In genomic region chr6:107115695-107116327, GRCh38 we compare ENCODE assay signal across 8 cellular contexts. TPM values are rescaled to one million over a fixed set of nuclear protein-coding genes. Genes with fewer than 3 reads are reported as not detected.
DNase-seq lines count a peak whose midpoint lies in the region; ATAC-seq lines count a peak whose summit lies in the region.

No MANE protein-coding gene starts in this region.

- no peaks in the 10 kb centered on the region for H3K36me3 ChIP-seq in ES-I3 (ENCODE audit: insufficient read depth, low read length)
- H3K36me3 ChIP-seq in neuronal stem cell (replicated peaks in 1 of 2; ENCODE audit: control insufficient read depth in 2 of 2, insufficient read depth in 2 of 2, low read length in 2 of 2), result peaks cover 0 to 12% of the 10 kb centered on the region in 2 donors
- H3K36me3 ChIP-seq in aorta (ENCODE audit: control insufficient read depth in 1 of 2, insufficient read depth in 2 of 2, low read length in 1 of 2), result no peaks in the 10 kb centered on the region

- no CpG with 5 or more reads among the region's 45 CpGs for WGBS in neuronal stem cell (ENCODE audit: extremely low coverage in 2 of 2, insufficient read length in 2 of 2, insufficient replicate concordance in 1 of 2), 2 donors
- WGBS in aorta, 2 donors, result 0 to 1% methylated on average over 45 of the region's 45 CpGs

- H3K4ac ChIP-seq in neuronal stem cell (ENCODE audit: low read length), result no peak overlapping the region

- H3K79me1 ChIP-seq in neuronal stem cell (ENCODE audit: low read depth, low read length), result no peaks in the 10 kb centered on the region

- DNase-seq in NCI-H526 (lab: John Stamatoyannopoulos, UW) (peak; percentile 79 to 87), foreskin melanocyte (peak; percentile 49), neuronal stem cell (ENCODE audit: low spot score) (peak; percentile 67), aorta (peak in 1 of 2 donors; percentile 80), ureter (ENCODE audit: low spot score) (no peak)
- peak; percentile 57 to 61 for DNase-seq in activated T-cell treated with anti-CD3 and anti-CD28 coated beads, Interleukin-2, amount 50 U/mL, for 48 hours

- peaks cover 19% of the 10 kb centered on the region for H3K4me1 ChIP-seq in ES-I3 (ENCODE audit: insufficient read depth, low read length)
- H3K4me1 ChIP-seq in neuronal stem cell (ENCODE audit: control insufficient read depth in 2 of 2, insufficient read depth in 1 of 2, low read depth in 1 of 2, low read length in 2 of 2), result peaks cover 4 to 13% of the 10 kb centered on the region in 2 donors
- peaks cover 0 to 5% of the 10 kb centered on the region in 2 donors for H3K4me1 ChIP-seq in aorta (ENCODE audit: control insufficient read depth in 1 of 2, insufficient read depth in 2 of 2, low read length in 2 of 2)

- peak overlapping the region; percentile 67 for H2BK15ac ChIP-seq in neuronal stem cell (ENCODE audit: low read length)

- ATAC-seq in HG02885 (IDR thresholded peaks at IDR 0.05; ENCODE audit: poor library complexity, unreplicated experiment), result peak; percentile 24
- peak; percentile 44 for ATAC-seq in aorta (ENCODE audit: low FRiP score)

- no peak overlapping the region for H4K8ac ChIP-seq in neuronal stem cell (ENCODE audit: low read depth, low read length)

- peak overlapping the region; percentile 98 for H3K18ac ChIP-seq in neuronal stem cell (ENCODE audit: low read length)

- peak overlapping the region; percentile 85 for H4K91ac ChIP-seq in neuronal stem cell (ENCODE audit: low read depth, low read length, poor library complexity)

- H2AFZ ChIP-seq in neuronal stem cell (ENCODE audit: low read length), result peak overlapping the region; percentile 89

- H2BK12ac ChIP-seq in neuronal stem cell (ENCODE audit: low read length), result no peak overlapping the region

- H2AK5ac ChIP-seq in neuronal stem cell (ENCODE audit: low read depth, low read length), result peak overlapping the region; percentile 92

- H3K23ac ChIP-seq in neuronal stem cell (ENCODE audit: low read depth, low read length, poor library complexity), result peak overlapping the region; percentile 85

- H3K4me3 ChIP-seq in neuronal stem cell (ENCODE audit: low read length in 2 of 2), result peak overlapping the region; percentile 93 to 94
- peak overlapping the region; percentile 92 to 99 for H3K4me3 ChIP-seq in aorta (ENCODE audit: low read length in 2 of 2)

- H3K27me3 ChIP-seq in neuronal stem cell (ENCODE audit: control insufficient read depth in 3 of 3, insufficient read depth in 3 of 3, low read depth in 1 of 3, low read length in 3 of 3) (no peaks in the 10 kb centered on the region), aorta (ENCODE audit: control insufficient read depth in 1 of 2, insufficient read depth in 2 of 2, low read length in 1 of 2) (no peaks in the 10 kb centered on the region)

- peak overlapping the region; percentile 66 for H3K4me2 ChIP-seq in neuronal stem cell (ENCODE audit: insufficient read depth, low read length, poor library complexity, severe bottlenecking)

- H3K27ac ChIP-seq in neuronal stem cell (replicated peaks; ENCODE audit: low read length) (peak overlapping the region; percentile 96), aorta (ENCODE audit: low read depth in 1 of 2, low read length in 2 of 2) (no peak overlapping the region)

- intact Hi-C loops in aorta (cut with DNase I), result no loop called here

- peak overlapping the region; percentile 56 for H3K14ac ChIP-seq in neuronal stem cell (ENCODE audit: low read length)

- H2BK120ac ChIP-seq in neuronal stem cell (ENCODE audit: low read depth, low read length), result peak overlapping the region; percentile 94

- H3K9me3 ChIP-seq in ES-I3 (ENCODE audit: control insufficient read depth, insufficient read depth, low read length), result no peaks in the 10 kb centered on the region
- no peaks in the 10 kb centered on the region for H3K9me3 ChIP-seq in neuronal stem cell (replicated peaks in 1 of 2; ENCODE audit: control insufficient read depth in 2 of 2, insufficient read depth in 1 of 2, low read depth in 1 of 2, low read length in 2 of 2)
- no peaks in the 10 kb centered on the region for H3K9me3 ChIP-seq in aorta (ENCODE audit: control insufficient read depth, low read length)

- peak overlapping the region; percentile 95 for H2BK5ac ChIP-seq in neuronal stem cell (ENCODE audit: low read length)

- H3K9ac ChIP-seq in ES-I3 (ENCODE audit: low read depth, low read length), result peak overlapping the region; percentile 87
- H3K9ac ChIP-seq in neuronal stem cell (ENCODE audit: low read depth, low read length, poor library complexity), result peak overlapping the region; percentile 93

RNA-seq across cellular contexts. Expression of gene BEND3, which starts 0.5 kb away (rescaled TPM):
- 4.8 TPM for polyA plus RNA-seq in neuronal stem cell (2013, experiment 1 of 2)
- 5.1 TPM for polyA plus RNA-seq in neuronal stem cell (2013, experiment 2 of 2)
- 1 to 10 TPM; 1.4 to 1.6 TPM for total RNA-seq in aorta
- under 1 TPM; 0.13 to 0.33 TPM for polyA plus RNA-seq in aorta
- 7.0 TPM for total RNA-seq in ureter
